Comparison of ENCODE assay signal across 1 cellular context in the genomic region with DNA sequence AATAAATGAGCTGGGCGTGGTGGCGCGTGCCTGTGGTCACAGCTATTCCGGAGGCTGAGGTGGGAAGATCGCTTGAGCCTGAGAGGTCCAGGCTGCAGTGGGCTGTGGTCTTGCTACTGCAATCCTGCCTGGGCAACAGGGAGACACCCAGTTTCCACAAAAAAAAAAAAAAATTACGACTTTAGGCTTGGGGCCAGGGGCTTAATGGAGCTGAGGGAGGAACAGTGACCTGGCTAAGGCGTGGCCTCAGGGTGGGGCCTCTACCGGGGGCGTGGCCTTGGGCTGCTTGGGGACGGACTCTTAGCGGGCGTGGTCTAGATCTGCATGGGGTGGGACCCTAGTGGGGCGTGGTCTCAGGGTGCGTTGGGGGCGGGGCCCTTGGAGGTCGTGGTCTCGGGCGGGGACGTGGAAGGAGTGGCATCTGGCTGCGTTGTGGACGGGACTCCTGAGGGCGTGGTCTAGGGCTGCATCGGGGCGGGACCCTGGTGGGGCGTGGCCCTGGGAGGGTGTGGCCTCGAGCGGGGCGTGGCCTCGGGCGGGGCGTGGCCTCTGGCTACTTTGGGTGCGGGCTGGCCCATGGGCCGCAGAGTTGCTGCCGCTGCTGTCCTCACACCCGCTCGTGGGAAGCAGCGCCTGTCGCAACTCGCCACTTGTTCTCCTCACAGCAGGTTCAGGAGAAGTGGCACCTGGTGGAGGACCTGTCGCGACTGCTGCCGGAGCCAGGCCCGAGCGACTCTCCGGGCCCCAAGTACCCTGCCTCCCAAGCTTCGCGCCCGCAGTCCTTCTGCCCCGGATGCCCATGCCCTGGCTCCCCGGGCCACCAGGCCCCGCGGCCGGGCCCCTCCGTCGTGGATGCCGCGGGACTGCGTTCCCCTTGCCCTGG.
TF ChIP-seq lines count a peak whose summit lies in the region.

No MANE protein-coding gene starts in this region.

TF ChIP-seq in endothelial cell of umbilical vein, 7 proteins besides CTCF, POLR2A, EP300 and RAD21:
- TF ChIP-seq POLR2AphosphoS5 (IDR thresholded peaks at IDR 0.05; ENCODE audit: insufficient read depth, low read depth, low read length) (peak; percentile 21), FOS (IDR thresholded peaks at IDR 0.05; ENCODE audit: borderline replicate concordance, insufficient read depth, low read length) (no peak), MYC (IDR thresholded peaks at IDR 0.05; ENCODE audit: low read depth, low read length) (no peak), JUN (IDR thresholded peaks at IDR 0.05; ENCODE audit: borderline replicate concordance, insufficient read depth, insufficient read length, low read depth) (no peak), GATA2 (IDR thresholded peaks at IDR 0.05; ENCODE audit: insufficient read depth, insufficient read length, low read depth, low read length) (no peak), EZH2 (IDR thresholded peaks at IDR 0.05; ENCODE audit: borderline replicate concordance, low read depth, low read length, severe bottlenecking) (no peak)
- TF ChIP-seq, protein P1, sequence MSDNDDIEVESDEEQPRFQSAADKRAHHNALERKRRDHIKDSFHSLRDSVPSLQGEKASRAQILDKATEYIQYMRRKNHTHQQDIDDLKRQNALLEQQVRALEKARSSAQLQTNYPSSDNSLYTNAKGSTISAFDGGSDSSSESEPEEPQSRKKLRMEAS (IDR thresholded peaks at IDR 0.05; ENCODE audit: insufficient read depth, insufficient read length) = no peak
TF ChIP-seq in endothelial cell of umbilical vein: peak in this region for 1.
